In the genomic region with DNA sequence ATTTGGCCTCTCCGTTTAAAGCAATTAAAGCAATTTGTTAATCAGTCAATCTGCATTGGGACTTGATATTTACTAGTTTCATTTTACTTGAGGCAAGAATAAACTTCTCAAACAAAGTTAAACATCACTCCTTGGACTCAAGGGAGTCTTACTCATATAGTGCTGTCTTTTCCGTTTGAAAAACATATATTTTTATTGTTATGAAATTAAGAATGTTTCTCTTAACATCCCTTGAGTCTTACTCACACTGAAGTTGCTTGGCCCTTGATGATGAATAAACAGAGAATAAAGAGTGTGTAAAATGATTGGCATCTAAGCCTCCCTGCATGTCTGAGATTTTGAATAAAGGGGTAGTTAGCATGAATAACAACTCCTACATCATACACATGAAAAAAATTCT, we compare ENCODE assay signal across 23 cellular contexts.
DNase-seq lines count a peak whose midpoint lies in the region; ATAC-seq and TF ChIP-seq lines count a peak whose summit lies in the region.
"Had no signal": no experiment of that assay in that cellular context is flagged by ENCODE, and none has a peak within 500 bp of the region (broad histone marks: within the 10 kb centered on the region; RNA-seq: fewer than 3 reads in every experiment).

No MANE protein-coding gene starts in this region.

- no peak overlapping the region for H3K4me3 ChIP-seq in fibroblast of lung (replicated peaks in 1 of 4; ENCODE audit: control extremely low read depth in 1 of 4, insufficient read depth in 1 of 4, low read depth in 3 of 4, low read length in 4 of 4)
- H3K4me3 ChIP-seq: A549, gastroesophageal sphincter, lower lobe of right lung had no signal

- no peaks in the 10 kb centered on the region for H4K20me1 ChIP-seq in fibroblast of lung (ENCODE audit: control insufficient read depth, extremely low read depth, insufficient read depth, low read length)

- no peak overlapping the region for H3K27ac ChIP-seq in fibroblast of lung (ENCODE audit: insufficient read depth, low read length)
- H3K27ac ChIP-seq: A549, lower lobe of right lung, neutrophil, VCaP had no signal

- H3K9ac ChIP-seq in fibroblast of lung (ENCODE audit: insufficient read depth, low read length) = no peak overlapping the region

- H3K27me3 ChIP-seq in fibroblast of lung (ENCODE audit: control insufficient read depth, insufficient read depth, low read length) = no peaks in the 10 kb centered on the region
- H3K27me3 ChIP-seq: gastroesophageal sphincter, neutrophil had no signal

- no peaks in the 10 kb centered on the region for H3K36me3 ChIP-seq in fibroblast of lung (ENCODE audit: control insufficient read depth, insufficient read depth, low read length)
- H3K36me3 ChIP-seq: gastroesophageal sphincter, lower lobe of right lung, neutrophil had no signal

- TF ChIP-seq CTCF in fibroblast of lung (conservative IDR thresholded peaks at IDR 0.05 in 1 of 2, IDR thresholded peaks at IDR 0.05 in 1 of 2; ENCODE audit: low read depth in 1 of 2, low read length in 2 of 2) = no peak

- intact Hi-C loops in sciatic nerve (cut with DNase I) (no loop called here), left ventricle myocardium superior (cut with micrococcal nuclease) (no loop called here)

- peak; percentile 22 for ATAC-seq in sciatic nerve
- no peak for ATAC-seq in GM21786 (IDR thresholded peaks at IDR 0.05; ENCODE audit: unreplicated experiment)
- no peak for ATAC-seq in left ventricle myocardium superior
- ATAC-seq: A549; HCT116; stimulated activated naive B cell treated with anti-CD40 and anti-IgM and Interleukin-4, amounts not matched to agents 10 μg/mL and 1 μg/mL and 100 μg/mL, for 72 hours had no signal

- no peaks in the 10 kb centered on the region for H3K4me1 ChIP-seq in fibroblast of lung (ENCODE audit: control insufficient read depth, extremely low read depth, insufficient read depth, low read length)
- H3K4me1 ChIP-seq: A549, lower lobe of right lung had no signal

- H3K9me3 ChIP-seq in fibroblast of lung (ENCODE audit: control insufficient read depth, insufficient read depth, low read depth, low read length) = no peaks in the 10 kb centered on the region
- H3K9me3 ChIP-seq: A549, gastroesophageal sphincter, lower lobe of right lung, neutrophil had no signal

- no peak overlapping the region for H2AFZ ChIP-seq in fibroblast of lung (ENCODE audit: low read length)

- H3K79me2 ChIP-seq in fibroblast of lung (ENCODE audit: control insufficient read depth, insufficient read depth, low read length) = no peaks in the 10 kb centered on the region

- DNase-seq in AG20443 (ENCODE audit: low spot score) (peak; percentile 21), amniotic epithelial cell (ENCODE audit: low read depth) (peak; percentile 54), fibroblast of lung (ENCODE audit: low read depth in 2 of 2) (peak; percentile 18 to 35), sciatic nerve (ENCODE audit: low spot score) (no peak), NCI-H2227 treated with DMSO at 0.1 percent for 48 hours (lab: John Stamatoyannopoulos, UW) (no peak), D341Med (ENCODE audit: low spot score) (no peak), left ventricle myocardium superior (no peak)
- DNase-seq: activated naive CD8-positive, alpha-beta T cell treated with anti-CD3 and anti-CD28 coated beads for 36 hours; C1 segment of cervical spinal cord; dermis blood vessel endothelial cell; lower lobe of right lung; NCI-H1417; NCI-H2107; NCI-H510A treated with DMSO at 0.1 percent for 48 hours; stimulated activated CD4-positive, alpha-beta T cell treated with anti-CD3 and anti-CD28 coated beads, Interleukin-2, amount 100 ng/mL, for 48 hours; stimulated activated naive B cell treated with anti-CD40 and anti-IgM and Interleukin-4, amounts not matched to agents 10 μg/mL and 1 μg/mL and 100 μg/mL, for 72 hours; T-helper 2 cell had no signal

- H3K4me2 ChIP-seq in fibroblast of lung (ENCODE audit: extremely low read depth, insufficient read depth, low read length) = no peak overlapping the region
- H3K4me2 ChIP-seq: A549 had no signal

Comparison
In these comparisons a context has a peak if more than half of its experiments do, and no peak if none do; other contexts are left out.
1. DNase-seq: peak in AG20443 (single experiment), amniotic epithelial cell (single experiment) and fibroblast of lung (2 of 2); none in sciatic nerve (single experiment), NCI-H2227 treated with DMSO at 0.1 percent for 48 hours (single experiment), D341Med (single experiment) and left ventricle myocardium superior (single experiment).